7 cellular contexts compared by ENCODE assay signal in the genomic region with DNA sequence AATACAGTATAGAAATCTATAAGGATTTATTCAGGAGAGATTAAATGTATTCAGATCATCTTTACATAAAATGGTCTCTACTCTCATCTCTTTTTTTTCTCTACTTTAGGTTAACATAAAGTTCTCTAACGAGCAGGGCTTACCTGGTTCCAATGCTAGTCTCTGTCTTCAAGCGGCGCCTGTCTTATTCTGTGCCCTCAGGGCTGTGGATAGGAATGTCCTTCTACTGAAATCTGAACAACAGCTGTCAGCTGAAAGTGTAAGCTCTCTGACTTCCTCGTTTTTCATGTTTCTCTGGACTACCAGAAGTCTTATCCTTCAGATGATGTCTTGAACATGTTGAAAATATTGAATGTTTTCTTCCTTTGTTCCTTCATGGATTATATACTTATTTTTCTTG.
DNase-seq lines count a peak whose midpoint lies in the region; ATAC-seq, FAIRE-seq and TF ChIP-seq lines count a peak whose summit lies in the region.
"Not testable (repeated sequence)": the region's sequence is repeated elsewhere in the genome, so short reads cannot be mapped to it uniquely, and the experiment has no call there.

No MANE protein-coding gene starts in this region.

- not testable (repeated sequence) for TF ChIP-seq POLR2A in A549 (IDR thresholded peaks at IDR 0.05; ENCODE audit: low read length); H54 (IDR thresholded peaks at IDR 0.05; ENCODE audit: low read depth, low read length)

- POLR2A ChIA-PET in A549 (lab: Yijun Ruan, JAX), result not testable (repeated sequence)

- not testable (repeated sequence) for H2AFZ ChIP-seq in keratinocyte (ENCODE audit: control insufficient read depth, low read length); trophoblast cell (ENCODE audit: insufficient read depth, low read length, poor library complexity)

- H3K36me3 ChIP-seq in keratinocyte (ENCODE audit: control insufficient read depth in 2 of 2, extremely low read depth in 1 of 2, insufficient read depth in 2 of 2, low read length in 2 of 2); trophoblast cell (ENCODE audit: control insufficient read depth in 1 of 2, insufficient read depth in 2 of 2, low read length in 2 of 2): not testable (repeated sequence)

- not testable (repeated sequence) for H3K4me1 ChIP-seq in A549; foreskin keratinocyte; keratinocyte (ENCODE audit: control insufficient read depth, extremely low read depth, insufficient read depth, low read length); trophoblast cell (ENCODE audit: control insufficient read depth in 1 of 2, insufficient read depth in 2 of 2, low read length in 2 of 2)

- not testable (repeated sequence) for H2BK120ac ChIP-seq in trophoblast cell (ENCODE audit: insufficient read depth, low read length, poor library complexity)

- not testable (repeated sequence) for H3K18ac ChIP-seq in trophoblast cell (ENCODE audit: low read length)

- not testable (repeated sequence) for H4K20me1 ChIP-seq in keratinocyte (ENCODE audit: control insufficient read depth, extremely low read depth, insufficient read depth, low read length)

- H3K27ac ChIP-seq in A549; foreskin keratinocyte; keratinocyte (ENCODE audit: control insufficient read depth, insufficient read depth, low read length); trophoblast cell (ENCODE audit: low read depth, low read length): not testable (repeated sequence)

- not testable (repeated sequence) for TF ChIP-seq CTCF in A549 (IDR thresholded peaks at IDR 0.05); foreskin keratinocyte (conservative IDR thresholded peaks at IDR 0.05); keratinocyte (optimal IDR thresholded peaks at IDR 0.05 in 1 of 3, IDR thresholded peaks at IDR 0.05 in 1 of 3, conservative IDR thresholded peaks at IDR 0.05 in 1 of 3; ENCODE audit: extremely low read depth in 1 of 3, insufficient read depth in 2 of 3, low read length in 3 of 3)

- not testable (repeated sequence) for TF ChIP-seq EP300 in A549 (IDR thresholded peaks at IDR 0.05)

- H3K4me3 ChIP-seq in A549; keratinocyte (ENCODE audit: control insufficient read depth in 2 of 3, extremely low read depth in 1 of 3, insufficient read depth in 2 of 3, low read depth in 1 of 3, low read length in 3 of 3); trophoblast cell (ENCODE audit: low read depth, low read length): not testable (repeated sequence)

- 66% methylated on average over 4 of the region's 4 CpGs for WGBS in A549 (ENCODE audit: missing lambda C conversion rate)
- no CpG with 5 or more reads among the region's 4 CpGs for WGBS in trophoblast cell (ENCODE audit: extremely low coverage, insufficient coverage, insufficient read length)

- H4K8ac ChIP-seq in trophoblast cell (ENCODE audit: low read depth, low read length), result not testable (repeated sequence)

- not testable (repeated sequence) for H3K79me1 ChIP-seq in trophoblast cell (ENCODE audit: low read length)

- H4K91ac ChIP-seq in trophoblast cell (ENCODE audit: low read depth, low read length), result not testable (repeated sequence)

- dilution Hi-C loops in keratinocyte (cut with MboI; ENCODE audit: extremely low pct_ligation_motif_present, low sequenced_read_pairs), result not testable (repeated sequence)

- ATAC-seq in A549, result not testable (repeated sequence)
- ATAC-seq in foreskin keratinocyte, result peak; percentile 72

- TF ChIP-seq RAD21 in A549 (conservative IDR thresholded peaks at IDR 0.05 in 1 of 2, IDR thresholded peaks at IDR 0.05 in 1 of 2), result not testable (repeated sequence)

- not testable (repeated sequence) for H3K4ac ChIP-seq in trophoblast cell (ENCODE audit: low read depth, low read length)

- not testable (repeated sequence) for H3K14ac ChIP-seq in trophoblast cell (ENCODE audit: low read length)

- H3K27me3 ChIP-seq in foreskin keratinocyte; keratinocyte (ENCODE audit: control insufficient read depth, extremely low read depth, insufficient read depth, low read length); trophoblast cell (ENCODE audit: insufficient read depth, low read length): not testable (repeated sequence)

- not testable (repeated sequence) for H3K9me3 ChIP-seq in A549; keratinocyte (ENCODE audit: control insufficient read depth, low read depth, low read length); trophoblast cell (ENCODE audit: insufficient read depth, low read depth, low read length)

- H3K79me2 ChIP-seq in keratinocyte (ENCODE audit: control insufficient read depth, insufficient read depth, low read length); trophoblast cell (ENCODE audit: control insufficient read depth, insufficient read depth, low read length, poor library complexity): not testable (repeated sequence)

- not testable (repeated sequence) for H2BK12ac ChIP-seq in trophoblast cell (ENCODE audit: low read length)

- not testable (repeated sequence) for H3K23ac ChIP-seq in trophoblast cell (ENCODE audit: low read length)

- FAIRE-seq in A549 (lab: Jason Lieb, UNC), result peak; percentile 97
- peak; percentile 50 for FAIRE-seq in H54 (lab: Jason Lieb, UNC)
- peak; percentile 96 for FAIRE-seq in keratinocyte (lab: Jason Lieb, UNC)

- not testable (repeated sequence) for H2AK5ac ChIP-seq in trophoblast cell (ENCODE audit: low read length)

- not testable (repeated sequence) for H2BK5ac ChIP-seq in trophoblast cell (ENCODE audit: low read depth, low read length, poor library complexity)

- CTCF ChIA-PET in A549 (lab: Yijun Ruan, JAX), result not testable (repeated sequence)

- in situ Hi-C loops in SK-MEL-5 (cut with HindIII; ENCODE audit: low pct_unique_long_range_greater_than_20kb, low sequenced_read_pairs), result not testable (repeated sequence)

- DNase-seq in A549 (ENCODE audit: low read depth in 1 of 2, low spot score in 1 of 2); H54 (ENCODE audit: insufficient read length, low spot score); keratinocyte (ENCODE audit: low read depth, low spot score): not testable (repeated sequence)
- DNase-seq in EH (ENCODE audit: low read depth) (peak; percentile 2), SK-MEL-5 (ENCODE audit: low read depth, low spot score) (peak; percentile 13), foreskin keratinocyte (peak in 1 of 2 donors; percentile 7), trophoblast cell (peak; percentile 66 to 84)

- not testable (repeated sequence) for H4K12ac ChIP-seq in trophoblast cell (ENCODE audit: low read depth, low read length)

- H3K9me1 ChIP-seq in keratinocyte (ENCODE audit: control insufficient read depth, extremely low read depth, insufficient read depth, low read length), result not testable (repeated sequence)

- not testable (repeated sequence) for H3K4me2 ChIP-seq in A549; keratinocyte (ENCODE audit: control insufficient read depth, extremely low read depth, insufficient read depth, low read depth, low read length); trophoblast cell (ENCODE audit: low read length)

- not testable (repeated sequence) for H3K9ac ChIP-seq in keratinocyte (ENCODE audit: control insufficient read depth, extremely low read depth, insufficient read depth, low read length); trophoblast cell (ENCODE audit: low read length)
